8 cellular contexts compared by ENCODE assay signal in genomic region chr1:156749429-156750118, GRCh38. TPM values are rescaled to one million over a fixed set of nuclear protein-coding genes. Genes with fewer than 3 reads are reported as not detected.
A peak's percentile ranks its signal among the peaks of the same experiment; 100 is the strongest.
DNase-seq lines count a peak whose midpoint lies in the region; ATAC-seq and TF ChIP-seq lines count a peak whose summit lies in the region.

No MANE protein-coding gene starts in this region.

- DNase-seq in DND-41 (no peak), endodermal cell (peak; percentile 41), NCI-H2227 (lab: John Stamatoyannopoulos, UW; ENCODE audit: unreplicated experiment) (no peak), DMS153 treated with DMSO at 0.1 percent for 48 hours (lab: John Stamatoyannopoulos, UW; ENCODE audit: unreplicated experiment) (no peak), NCI-H510A (lab: John Stamatoyannopoulos, UW) (no peak)

- peaks cover 47% of the 10 kb centered on the region for H3K36me3 ChIP-seq in DND-41 (ENCODE audit: insufficient read depth, low read length)
- H3K36me3 ChIP-seq in OCI-LY1 (ENCODE audit: insufficient read depth, low read length), result peaks cover 27% of the 10 kb centered on the region; the same call in 1 of the 2 replicates
- peaks cover 36% of the 10 kb centered on the region for H3K36me3 ChIP-seq in endodermal cell (ENCODE audit: control insufficient read depth, insufficient read depth, low read length)
- H3K36me3 ChIP-seq in neutrophil, result no peaks in the 10 kb centered on the region

- H3K9me2 ChIP-seq in OCI-LY1 (ENCODE audit: low read depth, low read length), result no peaks in the 10 kb centered on the region

- peak overlapping the region; percentile 97 for H3K9ac ChIP-seq in DND-41 (ENCODE audit: low read depth, low read length)
- peak overlapping the region; percentile 99 for H3K9ac ChIP-seq in OCI-LY1 (ENCODE audit: low read length)
- peak overlapping the region; percentile 88 for H3K9ac ChIP-seq in endodermal cell (ENCODE audit: extremely low read depth, low read length, poor library complexity, severe bottlenecking)

- H3K4me2 ChIP-seq in DND-41 (ENCODE audit: insufficient read depth, low read length) (peak overlapping the region; percentile 92), OCI-LY1 (ENCODE audit: low read length) (peak overlapping the region; percentile 98)

- H3K9me3 ChIP-seq in DND-41 (ENCODE audit: insufficient read depth, low read length, severe bottlenecking) (no peaks in the 10 kb centered on the region), OCI-LY1 (ENCODE audit: low read length) (no peaks in the 10 kb centered on the region), endodermal cell (ENCODE audit: control insufficient read depth, low read length) (no peaks in the 10 kb centered on the region), neutrophil (no peaks in the 10 kb centered on the region)

- H3K79me2 ChIP-seq in DND-41 (ENCODE audit: insufficient read depth, low read length), result peaks cover 90% of the 10 kb centered on the region
- H3K79me2 ChIP-seq in OCI-LY1 (ENCODE audit: insufficient read depth, low read length), result peaks cover 53% of the 10 kb centered on the region

- H3K27me3 ChIP-seq in DND-41 (ENCODE audit: insufficient read depth, low read length, poor library complexity) (no peaks in the 10 kb centered on the region), OCI-LY1 (ENCODE audit: insufficient read depth, low read length) (no peaks in the 10 kb centered on the region), endodermal cell (ENCODE audit: control insufficient read depth, insufficient read depth, low read length, poor library complexity, severe bottlenecking) (no peaks in the 10 kb centered on the region), neutrophil (no peaks in the 10 kb centered on the region)

- peak overlapping the region; percentile 89 to 90; a peak in 3 of 4 replicates for H3K4me3 ChIP-seq in DND-41 (ENCODE audit: low read depth in 1 of 2, low read length in 2 of 2)
- peak overlapping the region; percentile 91 for H3K4me3 ChIP-seq in OCI-LY1 (ENCODE audit: low read depth, low read length, poor library complexity, severe bottlenecking)
- peak overlapping the region; percentile 96 for H3K4me3 ChIP-seq in endodermal cell (ENCODE audit: low read length)
- H3K4me3 ChIP-seq in neutrophil (ENCODE audit: low read depth in 1 of 2, low read length in 1 of 2), result peak overlapping the region; percentile 83 to 91

- H4K20me1 ChIP-seq in DND-41 (ENCODE audit: insufficient read depth, low read length) (peaks cover 56% of the 10 kb centered on the region), OCI-LY1 (ENCODE audit: insufficient read depth, low read length) (no peaks in the 10 kb centered on the region)

- H3K27ac ChIP-seq in DND-41 (ENCODE audit: low read length) (peak overlapping the region; percentile 93), OCI-LY1 (ENCODE audit: low read depth, low read length, poor library complexity, severe bottlenecking) (peak overlapping the region; percentile 82), endodermal cell (ENCODE audit: low read depth, low read length) (peak overlapping the region; percentile 6), neutrophil (peak overlapping the region; percentile 90)

- H2AFZ ChIP-seq in DND-41 (ENCODE audit: low read depth, low read length) (no peak overlapping the region), OCI-LY1 (ENCODE audit: low read length) (no peak overlapping the region)

- H3K27ac Mint-ChIP-seq in endodermal cell, result peak overlapping the region; percentile 98

- no peaks in the 10 kb centered on the region for H3F3A ChIP-seq in OCI-LY1 (ENCODE audit: insufficient read depth, low read length)

- H3K4me1 ChIP-seq in DND-41 (ENCODE audit: insufficient read depth, low read length), result peaks cover 70% of the 10 kb centered on the region
- peaks cover 53% of the 10 kb centered on the region for H3K4me1 ChIP-seq in OCI-LY1 (ENCODE audit: insufficient read depth, low read length, severe bottlenecking)
- peaks cover 41% of the 10 kb centered on the region for H3K4me1 ChIP-seq in endodermal cell (ENCODE audit: control insufficient read depth, insufficient read depth, low read length)
- peaks cover 86 to 88% of the 10 kb centered on the region in 2 experiments for H3K4me1 ChIP-seq in neutrophil (ENCODE audit: control insufficient read depth in 1 of 2, insufficient read depth in 1 of 2, low read depth in 1 of 2, low read length in 1 of 2)

- WGBS in endodermal cell (ENCODE audit: insufficient coverage in 1 of 2, insufficient read length in 1 of 2), 2 experiments, result 78 to 81% methylated on average over 7 to 8 of the region's 8 CpGs

- H3K9me3 Mint-ChIP-seq in endodermal cell, result no peaks in the 10 kb centered on the region

- no peak for TF ChIP-seq CTCF in DND-41 (IDR thresholded peaks at IDR 0.05; ENCODE audit: borderline replicate concordance, extremely low read depth, low read length, poor library complexity, severe bottlenecking)
- no peak for TF ChIP-seq CTCF in OCI-LY1 (IDR thresholded peaks at IDR 0.05; ENCODE audit: low read length)
- TF ChIP-seq CTCF in endodermal cell (conservative IDR thresholded peaks at IDR 0.05), result no peak
- TF ChIP-seq CTCF in neutrophil (IDR thresholded peaks at IDR 0.05), result no peak

- H3K27me3 Mint-ChIP-seq in endodermal cell (ENCODE audit: insufficient read depth), result no peaks in the 10 kb centered on the region

- peaks cover 14% of the 10 kb centered on the region for H3K36me3 Mint-ChIP-seq in endodermal cell (ENCODE audit: low read depth)

- H3K4me1 Mint-ChIP-seq in endodermal cell, result peaks cover 56% of the 10 kb centered on the region

- ATAC-seq in DND-41 (ENCODE audit: insufficient read depth, low read depth), result no peak
- no peak for ATAC-seq in HG02870 (IDR thresholded peaks at IDR 0.05; ENCODE audit: unreplicated experiment)

- H3K4me3 Mint-ChIP-seq in endodermal cell, result peak overlapping the region; percentile 88

RNA-seq across cellular contexts. Expression of gene HDGF, which starts 1.9 kb away (rescaled TPM):
- total RNA-seq in endodermal cell, result 100 to 1,000 TPM; 493 to 495 TPM
- polyA plus RNA-seq in endodermal cell (2013, experiment 1 of 2), result 307 TPM
- 299 TPM for polyA plus RNA-seq in endodermal cell (2013, experiment 2 of 2)

RNA-seq across cellular contexts. Expression of gene MRPL24, which starts 8.7 kb away (rescaled TPM):
- 10 to 100 TPM; 32.2 to 35.5 TPM for total RNA-seq in endodermal cell
- 34.7 TPM for polyA plus RNA-seq in endodermal cell (2013, experiment 1 of 2)
- 30.8 TPM for polyA plus RNA-seq in endodermal cell (2013, experiment 2 of 2)

RNA-seq across cellular contexts. Expression of gene PRCC, which starts 17.8 kb away (rescaled TPM):
- total RNA-seq in endodermal cell, result 100 to 1,000 TPM; 108 to 111 TPM
- 81.7 TPM for polyA plus RNA-seq in endodermal cell (2013, experiment 1 of 2)
- polyA plus RNA-seq in endodermal cell (2013, experiment 2 of 2), result 91.9 TPM

RNA-seq across cellular contexts. Expression of gene ISG20L2, which starts 21.0 kb away (rescaled TPM):
- total RNA-seq in endodermal cell, result 10 to 100 TPM; 37.2 to 39.9 TPM
- polyA plus RNA-seq in endodermal cell (2013, experiment 1 of 2), result 31.9 TPM
- 32.0 TPM for polyA plus RNA-seq in endodermal cell (2013, experiment 2 of 2)

RNA-seq across cellular contexts. Expression of gene METTL25B, which starts 21.3 kb away (rescaled TPM):
- total RNA-seq in endodermal cell, result 10 to 100 TPM; 25.9 to 35.5 TPM
- polyA plus RNA-seq in endodermal cell (2013, experiment 1 of 2), result 36.0 TPM
- 33.1 TPM for polyA plus RNA-seq in endodermal cell (2013, experiment 2 of 2)

Comparison
In these comparisons a context has a peak if more than half of its experiments do, and no peak if none do; other contexts are left out.
1. H3K27ac ChIP-seq: peak in every context shown above with its lines; median percentile 93 in DND-41; 90 in neutrophil; 82 in OCI-LY1; 6 in endodermal cell.